In genomic region chr15:63059573-63060216, GRCh38 we compare ENCODE assay signal across 21 cellular contexts. TPM values are rescaled to one million over a fixed set of nuclear protein-coding genes. Genes with fewer than 3 reads are reported as not detected.
A peak's percentile ranks its signal among the peaks of the same experiment; 100 is the strongest.
DNase-seq lines count a peak whose midpoint lies in the region; ATAC-seq and TF ChIP-seq lines count a peak whose summit lies in the region.
"Had no signal": no experiment of that assay in that cellular context is flagged by ENCODE, and none has a peak within 500 bp of the region (broad histone marks: within the 10 kb centered on the region; RNA-seq: fewer than 3 reads in every experiment).

No MANE protein-coding gene starts in this region.

- H3K36me3 ChIP-seq in psoas muscle (ENCODE audit: insufficient read depth in 1 of 2, low read depth in 1 of 2): peaks cover 29 to 91% of the 10 kb centered on the region in 2 donors

- peaks cover 34% of the 10 kb centered on the region for H3K4me1 ChIP-seq in psoas muscle

- peak overlapping the region; percentile 89 for H3K27ac Mint-ChIP-seq in Calu3 (ENCODE audit: unreplicated experiment)
- H3K27ac Mint-ChIP-seq: activated CD4-positive, alpha-beta T cell treated with anti-CD3 and anti-CD28 coated beads, Interleukin-2, amount 10 ng/mL, durations not matched to agents 24 days and 14 days; CD8-positive, alpha-beta memory T cell had no signal

- no peak for TF ChIP-seq CTCF in Calu3 (IDR thresholded peaks at IDR 0.05; ENCODE audit: unreplicated experiment)
- no peak for TF ChIP-seq CTCF in fibroblast of villous mesenchyme (IDR thresholded peaks at IDR 0.05; ENCODE audit: insufficient read depth, low read depth, low read length)
- TF ChIP-seq CTCF in psoas muscle (IDR thresholded peaks at IDR 0.05): no peak

- peaks cover 99% of the 10 kb centered on the region for H3K36me3 Mint-ChIP-seq in Calu3 (ENCODE audit: insufficient read depth, unreplicated experiment)

- peaks cover 16% of the 10 kb centered on the region for H3K4me1 Mint-ChIP-seq in Calu3 (ENCODE audit: low read depth, unreplicated experiment)
- H3K4me1 Mint-ChIP-seq: CD8-positive, alpha-beta memory T cell had no signal

- H3K27me3 ChIP-seq in psoas muscle (ENCODE audit: insufficient read depth in 3 of 3, low read length in 2 of 3): no peaks in the 10 kb centered on the region

- H3K9me3 Mint-ChIP-seq in Calu3 (ENCODE audit: low read depth, unreplicated experiment): no peaks in the 10 kb centered on the region
- H3K9me3 Mint-ChIP-seq: activated CD4-positive, alpha-beta T cell treated with anti-CD3 and anti-CD28 coated beads, Interleukin-2, amount 10 ng/mL, durations not matched to agents 24 days and 14 days; CD8-positive, alpha-beta memory T cell; nephron progenitor cell had no signal

- WGBS in psoas muscle, 3 donors: 74 to 82% (median 79%) methylated on average over 10 of the region's 10 CpGs

- H3K27ac ChIP-seq in psoas muscle: peak overlapping the region; percentile 26

- DNase-seq in Calu3: no peak
- DNase-seq in M059J (ENCODE audit: low read depth): peak; percentile 15
- DNase-seq in fibroblast of villous mesenchyme (ENCODE audit: low read depth): peak; percentile 14
- no peak for DNase-seq in psoas muscle
- DNase-seq in NCI-H82 treated with DMSO at 0.1 percent for 48 hours (lab: John Stamatoyannopoulos, UW; ENCODE audit: unreplicated experiment): no peak
- no peak for DNase-seq in posterior vena cava (ENCODE audit: low spot score)
- no peak for DNase-seq in NCI-H774 (lab: John Stamatoyannopoulos, UW)
- no peak for DNase-seq in SIG-M5 (lab: John Stamatoyannopoulos, UW)
- DNase-seq: activated CD4-positive, alpha-beta T cell treated with anti-CD3 and anti-CD28 coated beads, Interleukin-2, amount 10 ng/mL, durations not matched to agents 24 days and 14 days; activated CD8-positive, alpha-beta memory T cell treated with anti-CD3 and anti-CD28 coated beads, Interleukin-2, amount 50 U/mL, for 4 hours; activated gamma-delta T cell; amniotic stem cell; CD8-positive, alpha-beta memory T cell; DMS79; Kasumi-1; NCI-H1417 treated with DMSO at 0.1 percent for 48 hours; nephron progenitor cell; RPMI8226; stimulated activated naive CD4-positive, alpha-beta T cell; SW 1271 had no signal

- H3K27me3 Mint-ChIP-seq in Calu3 (ENCODE audit: unreplicated experiment): no peaks in the 10 kb centered on the region
- H3K27me3 Mint-ChIP-seq: activated CD4-positive, alpha-beta T cell treated with anti-CD3 and anti-CD28 coated beads, Interleukin-2, amount 10 ng/mL, durations not matched to agents 24 days and 14 days; CD8-positive, alpha-beta memory T cell had no signal

- intact Hi-C loops in Calu3 (cut with micrococcal nuclease; ENCODE audit: unreplicated experiment) (no loop called here), psoas muscle (cut with DNase I) (no loop called here), posterior vena cava (cut with DNase I) (no loop called here)

- H3K4me3 ChIP-seq in fibroblast of villous mesenchyme (ENCODE audit: low read depth, low read length) (no peak overlapping the region), psoas muscle (no peak overlapping the region)
- H3K4me3 ChIP-seq: coronary artery had no signal

- H3K4me3 Mint-ChIP-seq in Calu3 (ENCODE audit: low read depth, unreplicated experiment): no peak overlapping the region
- H3K4me3 Mint-ChIP-seq: activated CD4-positive, alpha-beta T cell treated with anti-CD3 and anti-CD28 coated beads, Interleukin-2, amount 10 ng/mL, durations not matched to agents 24 days and 14 days; CD8-positive, alpha-beta memory T cell; nephron progenitor cell had no signal

- no TSS peak for BruUV-seq in Calu3 (replicated peaks; lab: Mats Ljungman, UMichigan)

- CTCF ChIA-PET in Calu3 (lab: Charles Lee): no interaction called here

- H3K9me3 ChIP-seq in psoas muscle: no peaks in the 10 kb centered on the region

- no peak for ATAC-seq in psoas muscle

RNA-seq across cellular contexts. Expression of gene TPM1, which starts 17.1 kb away (rescaled TPM):
- total RNA-seq in Calu3 (2022) (691 and 1,158 TPM in 2 replicates), fibroblast of villous mesenchyme (2,255 and 2,551 TPM in 2 replicates), psoas muscle (1,000 to 10,000 TPM; 1,097 to 5,131 (median 2,563) TPM), posterior vena cava (1,000 to 10,000 TPM; 1,343 to 1,694 TPM)
- total RNA-seq in M059J (2014; rRNA removed; shearing (Covaris generic)): 1,051 and 1,337 TPM in 2 replicates
- polyA plus RNA-seq in psoas muscle: 1,000 to 10,000 TPM; 1,146 to 4,515 (median 3,805) TPM

Comparison
In these comparisons a context has a peak if more than half of its experiments do, and no peak if none do; other contexts are left out.
1. DNase-seq: peak in M059J (single experiment) and fibroblast of villous mesenchyme (single experiment); none in Calu3 (single experiment), psoas muscle (0 of 2), NCI-H82 treated with DMSO at 0.1 percent for 48 hours (single experiment), posterior vena cava (single experiment), NCI-H774 (single experiment) and SIG-M5 (single experiment).